9 cellular contexts compared by ENCODE assay signal in genomic region chr10:104331208-104331838, GRCh38. TPM values are rescaled to one million over a fixed set of nuclear protein-coding genes. Genes with fewer than 3 reads are reported as not detected.
DNase-seq lines count a peak whose midpoint lies in the region; ATAC-seq, FAIRE-seq and TF ChIP-seq lines count a peak whose summit lies in the region.
"Had no signal": no experiment of that assay in that cellular context is flagged by ENCODE, and none has a peak within 500 bp of the region (broad histone marks: within the 10 kb centered on the region; RNA-seq: fewer than 3 reads in every experiment).

No MANE protein-coding gene starts in this region.

- H3K27me3 ChIP-seq in RWPE2 (ENCODE audit: insufficient read depth, poor library complexity, severe bottlenecking): no peaks in the 10 kb centered on the region
- H3K27me3 ChIP-seq in foreskin keratinocyte: no peaks in the 10 kb centered on the region
- no peaks in the 10 kb centered on the region for H3K27me3 ChIP-seq in ovary

- intact Hi-C loops in ovary (cut with DNase I): loop anchor here in 1 of 4 donors (10.0 kb wide), 1 partner anchor 427 kb away; no protein-coding TSS in a partner anchor

- CTCF ChIA-PET in HEK293T (lab: Yijun Ruan, JAX): interaction anchor here (0.7 to 1.0 kb wide), 2 partner anchors 23 to 40 kb away, joined by 3 to 4 read pairs; partner anchors contain the start of gene CFAP58

- H3K4me3 ChIP-seq in RWPE2 (ENCODE audit: severe bottlenecking) (no peak overlapping the region), ovary (no peak overlapping the region)

- H3K27ac ChIP-seq in RWPE2 (ENCODE audit: poor library complexity, severe bottlenecking) (peak overlapping the region; percentile 99), foreskin keratinocyte (peak overlapping the region; percentile 95), ovary (peak overlapping the region; percentile 76 to 86)
- H3K27ac ChIP-seq: KMS-11 had no signal

- H3K4me1 ChIP-seq in RWPE2 (ENCODE audit: insufficient read depth, poor library complexity, severe bottlenecking) (peaks cover 69% of the 10 kb centered on the region), foreskin keratinocyte (peaks cover 54% of the 10 kb centered on the region), ovary (ENCODE audit: insufficient read depth) (peaks cover 52% of the 10 kb centered on the region)

- POLR2A ChIA-PET in HEK293T (lab: Yijun Ruan, JAX): no interaction called here

- H3K9me3 ChIP-seq in RWPE2 (ENCODE audit: severe bottlenecking) (no peaks in the 10 kb centered on the region), ovary (no peaks in the 10 kb centered on the region)

- peak; percentile 42 for DNase-seq in HEK293T (ENCODE audit: extremely low spot score)
- DNase-seq in RWPE2 (ENCODE audit: low spot score): no peak
- DNase-seq in foreskin keratinocyte: peak in 1 of 2 donors; percentile 67
- peak in 3 of 5 donors; percentile 34 to 41 (median 41) for DNase-seq in ovary
- no peak for DNase-seq in GM12891 (ENCODE audit: insufficient read length, low spot score)
- no peak for DNase-seq in GOT3 (lab: John Stamatoyannopoulos, UW)
- no peak for DNase-seq in SK-N-DZ (ENCODE audit: low spot score)

- no peak for TF ChIP-seq EP300 in ovary (IDR thresholded peaks at IDR 0.05)

- TF ChIP-seq CTCF in RWPE2 (IDR thresholded peaks at IDR 0.05; ENCODE audit: poor library complexity, severe bottlenecking) (no peak), foreskin keratinocyte (conservative IDR thresholded peaks at IDR 0.05) (peak; percentile 37), ovary (IDR thresholded peaks at IDR 0.05) (no peak)

- H3K36me3 ChIP-seq in RWPE2 (ENCODE audit: low read depth): peaks cover 7% of the 10 kb centered on the region
- H3K36me3 ChIP-seq in ovary: no peaks in the 10 kb centered on the region

- ATAC-seq in RWPE2 (ENCODE audit: low read depth): peak; percentile 20
- ATAC-seq in foreskin keratinocyte: peak; percentile 7
- ATAC-seq in HG03460 (IDR thresholded peaks at IDR 0.05; ENCODE audit: unreplicated experiment): no peak

- 17 to 20% (median 20%) methylated on average over 9 of the region's 9 CpGs for WGBS in ovary, 3 donors

- FAIRE-seq in GM12891 (lab: Jason Lieb, UNC): no peak

- TF ChIP-seq POLR2A in ovary (IDR thresholded peaks at IDR 0.05) (no peak), GM12891 (IDR thresholded peaks at IDR 0.05; ENCODE audit: low read depth, low read length) (no peak)

TF ChIP-seq in HEK293T, 16 proteins besides CTCF, POLR2A, EP300 and RAD21:
- TF ChIP-seq L3MBTL2 (conservative IDR thresholded peaks at IDR 0.05) (0 out of 2 replicates have a peak, but pooled peaks have one; percentile 21), FOXM1 (IDR thresholded peaks at IDR 0.05; ENCODE audit: borderline replicate concordance) (no peak)

TF ChIP-seq in GM12891, 5 proteins besides CTCF, POLR2A, EP300 and RAD21:
- TF ChIP-seq PAX5 (IDR thresholded peaks at IDR 0.05; ENCODE audit: insufficient read depth, low read length, severe bottlenecking) (no peak), POLR2AphosphoS5 (IDR thresholded peaks at IDR 0.05; ENCODE audit: low read depth, low read length) (no peak), TAF1 (IDR thresholded peaks at IDR 0.05; ENCODE audit: low read depth, low read length) (no peak), POU2F2 (IDR thresholded peaks at IDR 0.05; ENCODE audit: low read depth, low read length) (no peak), SPI1 (IDR thresholded peaks at IDR 0.05; ENCODE audit: low read depth, low read length) (no peak)

RNA-seq across cellular contexts. Expression of gene ITPRIP, which starts 6.9 kb away (rescaled TPM):
- 12.3 and 12.4 TPM in 2 replicates for total RNA-seq in foreskin keratinocyte
- polyA plus RNA-seq in foreskin keratinocyte: 11.2 and 11.3 TPM in 2 replicates
- total RNA-seq in ovary: 10 to 100 TPM; 15.7 to 38.1 (median 29.2) TPM
- polyA plus RNA-seq in ovary: 10 to 100 TPM; 10.1 to 16.2 TPM
- 4.0 TPM for polyA plus RNA-seq in GM12891 (2012; ENCODE audit: low read depth, missing spikeins)
- 0.40 and 0.52 TPM in 2 replicates for polyA plus RNA-seq in SK-N-DZ (2014; cell fraction: cytosol; rRNA removed)
- 0.04 and 0.88 TPM in 2 replicates for polyA plus RNA-seq in SK-N-DZ (2014; cell fraction: nucleus; rRNA removed)

RNA-seq across cellular contexts. Expression of gene CFAP58, which starts 22.3 kb away (rescaled TPM):
- total RNA-seq in foreskin keratinocyte: 0.17 and 0.74 TPM in 2 replicates
- polyA plus RNA-seq in foreskin keratinocyte: 0.25 and 0.48 TPM in 2 replicates
- total RNA-seq in ovary: 1 to 10 TPM in 2 of 7 donors, under 1 TPM in 5; 0.17 to 7.9 (median 0.60) TPM
- 1 to 10 TPM in 1 of 2 donors, under 1 TPM in 1; 0.25 to 1.0 TPM for polyA plus RNA-seq in ovary
- polyA plus RNA-seq in GM12891 (2012; ENCODE audit: low read depth, missing spikeins): 0.27 TPM
- polyA plus RNA-seq in SK-N-DZ (2014; cell fraction: cytosol; rRNA removed): 0.05 TPM in 1 of 2 replicates, not detected in the other
- polyA plus RNA-seq in SK-N-DZ (2014; cell fraction: nucleus; rRNA removed): 0.07 TPM in 1 of 2 replicates, not detected in the other

Comparison
In these comparisons a context has a peak if more than half of its experiments do, and no peak if none do; other contexts are left out.
1. DNase-seq: peak in HEK293T (single experiment) and ovary (3 of 5); none in RWPE2 (single experiment), GM12891 (single experiment), GOT3 (single experiment) and SK-N-DZ (single experiment).
2. Peak in every context shown above with its lines, with median percentiles within 50 percentile points of each other: H3K27ac ChIP-seq.